12 cellular contexts compared by ENCODE assay signal in genomic region chr15:98154863-98155262, GRCh38.
DNase-seq lines count a peak whose midpoint lies in the region; ATAC-seq, FAIRE-seq and TF ChIP-seq lines count a peak whose summit lies in the region.
"Had no signal": no experiment of that assay in that cellular context is flagged by ENCODE, and none has a peak within 500 bp of the region (broad histone marks: within the 10 kb centered on the region; RNA-seq: fewer than 3 reads in every experiment).

No MANE protein-coding gene starts in this region.

- no peaks in the 10 kb centered on the region for H3K9me3 ChIP-seq in stomach

- peak; percentile 96 for DNase-seq in BJ (ENCODE audit: low read depth)
- DNase-seq in HTR-8/SVneo (ENCODE audit: insufficient read length, low spot score), result peak; percentile 78
- peak; percentile 34 for DNase-seq in brain microvascular endothelial cell
- peak; percentile 63 for DNase-seq in kidney epithelial cell (ENCODE audit: low read depth)
- no peak for DNase-seq in stomach
- DNase-seq in SIG-M5 (lab: John Stamatoyannopoulos, UW), result no peak
- DNase-seq in DMS 273 (lab: John Stamatoyannopoulos, UW; ENCODE audit: unreplicated experiment), result no peak
- DNase-seq: activated naive CD4-positive, alpha-beta T cell treated with anti-CD3 and anti-CD28 coated beads for 36 hours; H7; nucleus accumbens had no signal

- no peak for TF ChIP-seq CTCF in BJ (IDR thresholded peaks at IDR 0.05; ENCODE audit: insufficient read depth, low read depth, low read length)
- TF ChIP-seq CTCF in brain microvascular endothelial cell (IDR thresholded peaks at IDR 0.05; ENCODE audit: low read depth, low read length, missing control alignments), result no peak
- no peak for TF ChIP-seq CTCF in kidney epithelial cell (IDR thresholded peaks at IDR 0.05; ENCODE audit: insufficient read depth, low read length, poor library complexity, severe bottlenecking)
- no peak for TF ChIP-seq CTCF in stomach (IDR thresholded peaks at IDR 0.05)

- intact Hi-C loops in stomach (cut with DNase I; ENCODE audit: low total_unique reads), result no loop called here

- FAIRE-seq in HTR-8/SVneo (lab: Jason Lieb, UNC), result peak; percentile 84

- peak overlapping the region; percentile 13 for H3K27ac ChIP-seq in brain microvascular endothelial cell
- no peak overlapping the region for H3K27ac ChIP-seq in stomach
- H3K27ac ChIP-seq: PC-9 had no signal

- H3K27me3 ChIP-seq in BJ (ENCODE audit: control insufficient read depth, insufficient read depth, low read length) (no peaks in the 10 kb centered on the region), brain microvascular endothelial cell (replicated peaks) (no peaks in the 10 kb centered on the region), kidney epithelial cell (ENCODE audit: control insufficient read depth, insufficient read depth, low read length) (no peaks in the 10 kb centered on the region), stomach (no peaks in the 10 kb centered on the region)

- no peak for TF ChIP-seq POLR2A in stomach (IDR thresholded peaks at IDR 0.05)

- CTCF ChIA-PET in BJ (lab: Yijun Ruan, JAX), result interaction anchor here (0.7 to 2.1 kb wide), 3 partner anchors 23 to 250 kb away, joined by 3 to 8 read pairs (median 7); no protein-coding TSS in a partner anchor

- H3K36me3 ChIP-seq in BJ (ENCODE audit: control insufficient read depth, insufficient read depth, low read length) (no peaks in the 10 kb centered on the region), brain microvascular endothelial cell (replicated peaks) (no peaks in the 10 kb centered on the region), kidney epithelial cell (ENCODE audit: control insufficient read depth, insufficient read depth, low read length) (no peaks in the 10 kb centered on the region), stomach (no peaks in the 10 kb centered on the region)

- H3K4me3 ChIP-seq in BJ (ENCODE audit: low read depth, low read length) (no peak overlapping the region), brain microvascular endothelial cell (ENCODE audit: low read depth, low read length) (no peak overlapping the region), kidney epithelial cell (ENCODE audit: low read depth, low read length) (no peak overlapping the region), stomach (no peak overlapping the region)
- H3K4me3 ChIP-seq: PC-9 had no signal

- POLR2A ChIA-PET in BJ (lab: Charles Lee), result no interaction called here

- no peaks in the 10 kb centered on the region for H3K4me1 ChIP-seq in stomach

- no peak for ATAC-seq in HG02798 (IDR thresholded peaks at IDR 0.05; ENCODE audit: poor library complexity, unreplicated experiment)

- in situ Hi-C loops in brain microvascular endothelial cell (cut with HindIII; ENCODE audit: low pct_ligation_motif_present, low sequenced_read_pairs), result no loop called here

- no peak for TF ChIP-seq EP300 in stomach (IDR thresholded peaks at IDR 0.05)

- WGBS in stomach, 5 donors, result 46 to 55% (median 49%) methylated on average over 4 of the region's 4 CpGs

Comparison
In these comparisons a context has a peak if more than half of its experiments do, and no peak if none do; other contexts are left out.
1. DNase-seq: peak in BJ (single experiment), HTR-8/SVneo (single experiment), brain microvascular endothelial cell (single experiment) and kidney epithelial cell (single experiment); none in stomach (single experiment), SIG-M5 (single experiment) and DMS 273 (single experiment).